In genomic region chr4:55543858-55544257, GRCh38 we compare ENCODE assay signal across 10 cellular contexts. TPM values are rescaled to one million over a fixed set of nuclear protein-coding genes. Genes with fewer than 3 reads are reported as not detected.
DNase-seq lines count a peak whose midpoint lies in the region; ATAC-seq, FAIRE-seq and TF ChIP-seq lines count a peak whose summit lies in the region.
"Had no signal": no experiment of that assay in that cellular context is flagged by ENCODE, and none has a peak within 500 bp of the region (broad histone marks: within the 10 kb centered on the region; RNA-seq: fewer than 3 reads in every experiment).

No MANE protein-coding gene starts in this region.

- dilution Hi-C loops in keratinocyte (cut with MboI; ENCODE audit: extremely low pct_ligation_motif_present, low sequenced_read_pairs), result no loop called here

- peaks cover 3 to 4% of the 10 kb centered on the region in 2 donors for H3K36me3 Mint-ChIP-seq in CD4-positive, alpha-beta memory T cell
- H3K36me3 Mint-ChIP-seq in WTC11, result no peaks in the 10 kb centered on the region

- no peak for ATAC-seq in WTC11

- H3K9me3 Mint-ChIP-seq in CD4-positive, alpha-beta memory T cell, result no peaks in the 10 kb centered on the region
- no peaks in the 10 kb centered on the region for H3K9me3 Mint-ChIP-seq in WTC11

- peak overlapping the region in 3 of 8 donors; percentile 20 to 34 (median 32) for H3K4me3 Mint-ChIP-seq in CD4-positive, alpha-beta memory T cell
- H3K4me3 Mint-ChIP-seq in WTC11, result peak overlapping the region; percentile 90; the same call in 1 of the 2 replicates

- H3K9me1 ChIP-seq in keratinocyte (ENCODE audit: control insufficient read depth, extremely low read depth, insufficient read depth, low read length), result no peaks in the 10 kb centered on the region

- no peaks in the 10 kb centered on the region for H4K20me1 ChIP-seq in keratinocyte (ENCODE audit: control insufficient read depth, extremely low read depth, insufficient read depth, low read length)

- no peak overlapping the region for H3K27ac ChIP-seq in CD4-positive, alpha-beta memory T cell (ENCODE audit: low read depth, low read length)
- peak overlapping the region; percentile 93 for H3K27ac ChIP-seq in keratinocyte (ENCODE audit: control insufficient read depth, insufficient read depth, low read length)

- intact Hi-C loops in CD4-positive, alpha-beta memory T cell (cut with micrococcal nuclease), result loop anchor here (2.0 to 10.0 kb wide), 2 partner anchors 323 to 599 kb away; no protein-coding TSS in a partner anchor

- POLR2A ChIA-PET in CD4-positive, alpha-beta memory T cell (lab: Charles Lee; ENCODE audit: partially characterized antibody), result no interaction called here
- POLR2A ChIA-PET in WTC11 (lab: Charles Lee), result interaction anchor here (0.5 kb wide), 1 partner anchor 13 kb away, joined by 9 read pairs; no protein-coding TSS in a partner anchor

- no peaks in the 10 kb centered on the region for H3K27me3 Mint-ChIP-seq in CD4-positive, alpha-beta memory T cell
- H3K27me3 Mint-ChIP-seq in WTC11 (ENCODE audit: low read depth), result no peaks in the 10 kb centered on the region

- H2AFZ ChIP-seq in keratinocyte (ENCODE audit: control insufficient read depth, low read length), result no peak overlapping the region

- H3K9me3 ChIP-seq in CD4-positive, alpha-beta memory T cell (ENCODE audit: control insufficient read depth in 1 of 2, low read length in 2 of 2), result no peaks in the 10 kb centered on the region
- H3K9me3 ChIP-seq in keratinocyte (ENCODE audit: control insufficient read depth, low read depth, low read length), result no peaks in the 10 kb centered on the region

- H3K9ac ChIP-seq in keratinocyte (ENCODE audit: control insufficient read depth, extremely low read depth, insufficient read depth, low read length), result peak overlapping the region; percentile 93

- FAIRE-seq in keratinocyte (lab: Jason Lieb, UNC), result peak; percentile 43

- H3K27ac Mint-ChIP-seq in CD4-positive, alpha-beta memory T cell, result peak overlapping the region in 5 of 7 donors; percentile 32 to 98 (median 43)
- peak overlapping the region; percentile 45; the same call in 1 of the 2 replicates for H3K27ac Mint-ChIP-seq in WTC11

- H3K4me3 ChIP-seq in CD4-positive, alpha-beta memory T cell (ENCODE audit: low read length in 2 of 2), result no peak overlapping the region
- peak overlapping the region in 2 of 3 experiments; percentile 91 to 93 for H3K4me3 ChIP-seq in keratinocyte (ENCODE audit: control insufficient read depth in 2 of 3, extremely low read depth in 1 of 3, insufficient read depth in 2 of 3, low read depth in 1 of 3, low read length in 3 of 3)

- peaks cover 67% of the 10 kb centered on the region for H3K79me2 ChIP-seq in keratinocyte (ENCODE audit: control insufficient read depth, insufficient read depth, low read length)

- no peak for DNase-seq in CD4-positive, alpha-beta memory T cell
- DNase-seq in HCEC 1CT, result peak; percentile 32
- DNase-seq in WTC11 (ENCODE audit: low spot score), result no peak
- DNase-seq in keratinocyte (ENCODE audit: low read depth, low spot score), result no peak
- no peak for DNase-seq in NCI-H2196 treated with DMSO at 0.1 percent for 48 hours (lab: John Stamatoyannopoulos, UW; ENCODE audit: unreplicated experiment)
- DNase-seq in kidney glomerular epithelial cell (lab: John Stamatoyannopoulos, UW), result no peak
- no peak for DNase-seq in T-helper 9 cell
- no peak for DNase-seq in Ammon's horn (ENCODE audit: low spot score)
- DNase-seq: NCI-H1105 treated with DMSO at 0.1 percent for 48 hours had no signal

- H3K27me3 ChIP-seq in CD4-positive, alpha-beta memory T cell (ENCODE audit: insufficient read depth, low read length), result no peaks in the 10 kb centered on the region
- H3K27me3 ChIP-seq in keratinocyte (ENCODE audit: control insufficient read depth, extremely low read depth, insufficient read depth, low read length), result no peaks in the 10 kb centered on the region

- CTCF ChIA-PET in CD4-positive, alpha-beta memory T cell (lab: Charles Lee; ENCODE audit: partially characterized antibody), result interaction anchor here (1.1 to 1.6 kb wide), 2 partner anchors 14 to 149 kb away, joined by 3 read pairs; no protein-coding TSS in a partner anchor
- CTCF ChIA-PET in WTC11 (lab: Charles Lee), result interaction anchor here (1.5 kb wide), 1 partner anchor 92 kb away, joined by 6 read pairs; no protein-coding TSS in a partner anchor

- H3K4me1 ChIP-seq in CD4-positive, alpha-beta memory T cell (ENCODE audit: insufficient read depth, low read length), result peaks cover 39% of the 10 kb centered on the region
- peaks cover 30% of the 10 kb centered on the region for H3K4me1 ChIP-seq in keratinocyte (ENCODE audit: control insufficient read depth, extremely low read depth, insufficient read depth, low read length)

- no peaks in the 10 kb centered on the region for H3K36me3 ChIP-seq in CD4-positive, alpha-beta memory T cell (ENCODE audit: insufficient read depth, low read length)
- H3K36me3 ChIP-seq in keratinocyte (ENCODE audit: control insufficient read depth in 2 of 2, extremely low read depth in 1 of 2, insufficient read depth in 2 of 2, low read length in 2 of 2), result peaks cover 2 to 5% of the 10 kb centered on the region in 2 experiments

- TF ChIP-seq CTCF in WTC11 (IDR thresholded peaks at IDR 0.05) (no peak), keratinocyte (optimal IDR thresholded peaks at IDR 0.05 in 1 of 3, IDR thresholded peaks at IDR 0.05 in 1 of 3, conservative IDR thresholded peaks at IDR 0.05 in 1 of 3; ENCODE audit: extremely low read depth in 1 of 3, insufficient read depth in 2 of 3, low read length in 3 of 3) (no peak)

- H3K4me2 ChIP-seq in keratinocyte (ENCODE audit: control insufficient read depth, extremely low read depth, insufficient read depth, low read depth, low read length), result peak overlapping the region; percentile 84

- H3K4me1 Mint-ChIP-seq in CD4-positive, alpha-beta memory T cell, result peaks cover 39 to 81% (median 52%) of the 10 kb centered on the region in 4 donors
- peaks cover 55% of the 10 kb centered on the region for H3K4me1 Mint-ChIP-seq in WTC11

TF ChIP-seq in WTC11, 78 proteins besides CTCF, POLR2A, EP300 and RAD21 (continues in another document):
- TF ChIP-seq JUN (CRISPR knock-in tag; IDR thresholded peaks at IDR 0.05) (no peak), FOXK1 (CRISPR knock-in tag; IDR thresholded peaks at IDR 0.05) (no peak), ERG (CRISPR knock-in tag; IDR thresholded peaks at IDR 0.05) (no peak), GTF2I (CRISPR knock-in tag; conservative IDR thresholded peaks at IDR 0.05) (no peak), RELA (CRISPR knock-in tag; IDR thresholded peaks at IDR 0.05; ENCODE audit: borderline replicate concordance) (no peak), ZMAT4 (CRISPR knock-in tag; IDR thresholded peaks at IDR 0.05) (no peak), ZBTB43 (CRISPR knock-in tag; IDR thresholded peaks at IDR 0.05) (no peak), GRHL2 (CRISPR knock-in tag; IDR thresholded peaks at IDR 0.05; ENCODE audit: insufficient replicate concordance, severe bottlenecking) (no peak), RORB (CRISPR knock-in tag; IDR thresholded peaks at IDR 0.05) (no peak), CBFB (CRISPR knock-in tag; IDR thresholded peaks at IDR 0.05; ENCODE audit: low read depth) (no peak)

RNA-seq across cellular contexts. Expression of gene CLOCK, which starts 2.9 kb away (rescaled TPM):
- 10 to 100 TPM; 15.2 to 15.4 TPM for total RNA-seq in CD4-positive, alpha-beta memory T cell
- polyA plus RNA-seq in CD4-positive, alpha-beta memory T cell, result 1 to 10 TPM; 2.1 to 4.4 TPM
- total RNA-seq in WTC11 (2021), result 18.6 to 18.9 TPM (median 18.6 TPM) in 3 replicates
- 23.6 to 28.6 TPM (median 27.1 TPM) in 3 replicates for polyA plus RNA-seq in keratinocyte
- 17.7 TPM for polyA plus RNA-seq in keratinocyte (2011; ENCODE audit: low read depth)
- polyA plus RNA-seq in keratinocyte (2011; cell fraction: cytosol; rRNA removed), result 12.1 and 25.9 TPM in 2 replicates
- polyA plus RNA-seq in keratinocyte (2011; cell fraction: nucleus; rRNA removed), result 21.0 and 22.5 TPM in 2 replicates
- 9.3 and 24.4 TPM in 2 replicates for polyA plus RNA-seq in keratinocyte (2012; ENCODE audit: low replicate concordance)
- polyA minus RNA-seq in keratinocyte, result 21.4 to 77.4 TPM (median 60.2 TPM) in 3 replicates
- 46.8 TPM for polyA minus RNA-seq in keratinocyte (2011; cell fraction: cytosol; rRNA and poly(A)+ RNA removed)
- polyA minus RNA-seq in keratinocyte (2011; cell fraction: nucleus; rRNA and poly(A)+ RNA removed), result 29.8 and 65.8 TPM in 2 replicates

RNA-seq across cellular contexts. Expression of gene PDCL2, which starts 48.2 kb away (rescaled TPM):
- total RNA-seq in CD4-positive, alpha-beta memory T cell, result not detected
- not detected for polyA plus RNA-seq in CD4-positive, alpha-beta memory T cell
- total RNA-seq in WTC11 (2021), result 0.21 TPM in 1 of 3 replicates, not detected in the others
- polyA plus RNA-seq in keratinocyte, result not detected in 3 replicates
- not detected for polyA plus RNA-seq in keratinocyte (2011; ENCODE audit: low read depth)
- not detected in 2 replicates for polyA plus RNA-seq in keratinocyte (2011; cell fraction: cytosol; rRNA removed)
- not detected in 2 replicates for polyA plus RNA-seq in keratinocyte (2011; cell fraction: nucleus; rRNA removed)
- not detected in 2 replicates for polyA plus RNA-seq in keratinocyte (2012; ENCODE audit: low replicate concordance)
- polyA minus RNA-seq in keratinocyte, result not detected in 3 replicates
- polyA minus RNA-seq in keratinocyte (2011; cell fraction: cytosol; rRNA and poly(A)+ RNA removed), result not detected
- polyA minus RNA-seq in keratinocyte (2011; cell fraction: nucleus; rRNA and poly(A)+ RNA removed), result not detected in 2 replicates
- total RNA-seq: dermis microvascular lymphatic vessel endothelial cell had no signal

Comparison
In these comparisons a context has a peak if more than half of its experiments do, and no peak if none do; other contexts are left out.
1. H3K4me3 ChIP-seq: peak in keratinocyte (2 of 3); none in CD4-positive, alpha-beta memory T cell (0 of 2).